In the genomic region with DNA sequence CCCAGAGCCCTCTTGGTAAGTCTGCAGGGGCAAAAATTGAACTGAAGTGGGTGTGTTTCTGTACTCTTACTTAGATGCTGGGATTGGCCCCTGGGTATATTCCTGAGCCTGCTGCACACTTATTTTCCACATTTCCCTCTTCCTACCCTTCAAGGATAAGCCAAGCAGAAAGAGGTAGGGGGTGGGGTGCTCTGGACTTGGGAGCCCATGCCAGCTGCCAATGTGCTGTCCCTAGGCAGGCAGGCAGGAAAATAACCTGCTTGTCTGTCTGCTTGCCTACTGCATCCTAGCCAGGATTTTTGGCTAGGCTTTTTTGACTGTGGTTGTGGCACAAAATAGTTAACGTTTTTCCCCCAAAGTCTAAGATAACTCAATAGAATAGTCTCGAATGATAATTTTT, we compare ENCODE assay signal across 19 cellular contexts.
"Had no signal": no experiment of that assay in that cellular context is flagged by ENCODE, and none has a peak within 500 bp of the region (broad histone marks: within the 10 kb centered on the region; RNA-seq: fewer than 3 reads in every experiment).

No MANE protein-coding gene starts in this region.

- H3K27me3 ChIP-seq: SJSA1 had no signal

- H3K4me1 ChIP-seq: SJSA1 had no signal

- H3K27ac ChIP-seq: HL-60, KMS-11, SJSA1, SK-N-MC had no signal

- H3K36me3 ChIP-seq: SJSA1 had no signal

- DNase-seq: Kasumi-1, MM.1S, NCI-H1092 treated with DMSO at 0.1 percent for 48 hours, NCI-H1436, NCI-H187, NCI-H2029, NCI-H2081 treated with DMSO at 0.1 percent for 48 hours, NCI-H2227 treated with DMSO at 0.1 percent for 48 hours, NCI-H510A treated with DMSO at 0.1 percent for 48 hours, NCI-H526, Right ventricle myocardium superior, RPMI8226, SIG-M5 had no signal

- FAIRE-seq: HTR-8/SVneo, K562 had no signal

- H3K9me3 ChIP-seq: SJSA1 had no signal

- H3K4me3 ChIP-seq: K562, SJSA1, SK-N-MC had no signal
